13 cellular contexts compared by ENCODE assay signal in genomic region chr19:11265177-11265784, GRCh38. TPM values are rescaled to one million over a fixed set of nuclear protein-coding genes. Genes with fewer than 3 reads are reported as not detected.
DNase-seq lines count a peak whose midpoint lies in the region; ATAC-seq and TF ChIP-seq lines count a peak whose summit lies in the region.
"Had no signal": no experiment of that assay in that cellular context is flagged by ENCODE, and none has a peak within 500 bp of the region (broad histone marks: within the 10 kb centered on the region; RNA-seq: fewer than 3 reads in every experiment).

No MANE protein-coding gene starts in this region.

- H2BK5ac ChIP-seq in mesenchymal stem cell (ENCODE audit: low read depth, low read length, poor library complexity, severe bottlenecking): no peak overlapping the region

- H3K9me3 ChIP-seq in HEK293 (ENCODE audit: control insufficient read depth, insufficient read depth, low read depth, low read length): no peaks in the 10 kb centered on the region
- no peaks in the 10 kb centered on the region for H3K9me3 ChIP-seq in body of pancreas
- H3K9me3 ChIP-seq in mesenchymal stem cell (ENCODE audit: control insufficient read depth, low read length): no peaks in the 10 kb centered on the region
- H3K9me3 ChIP-seq in spleen: no peaks in the 10 kb centered on the region
- H3K9me3 ChIP-seq: psoas muscle had no signal

- CTCF ChIA-PET in HEK293 (lab: Yijun Ruan, JAX): interaction anchor here (0.6 to 1.2 kb wide), 3 partner anchors 25 to 217 kb away, joined by 3 read pairs; no protein-coding TSS in a partner anchor

- H3K4ac ChIP-seq in mesenchymal stem cell (ENCODE audit: low read depth in 1 of 2, low read length in 2 of 2): no peak overlapping the region

- no peak overlapping the region for H3K27ac ChIP-seq in HEK293 (ENCODE audit: extremely low read depth, low read depth, low read length)
- H3K27ac ChIP-seq in body of pancreas: peak overlapping the region; percentile 9 to 61 (median 30)
- no peak overlapping the region for H3K27ac ChIP-seq in mesenchymal stem cell (ENCODE audit: low read length, poor library complexity, severe bottlenecking)
- peak overlapping the region in 6 of 8 donors; percentile 41 to 65 (median 56) for H3K27ac ChIP-seq in spleen
- H3K27ac ChIP-seq: psoas muscle had no signal

- H3K27me3 ChIP-seq in body of pancreas: no peaks in the 10 kb centered on the region
- H3K27me3 ChIP-seq in mesenchymal stem cell (ENCODE audit: control insufficient read depth in 1 of 2, insufficient read depth in 1 of 2, low read length in 2 of 2): peaks cover 0 to 3% of the 10 kb centered on the region in 2 experiments
- H3K27me3 ChIP-seq in spleen (replicated peaks in 1 of 7): peaks cover 0 to 65% (median 0%) of the 10 kb centered on the region in 7 donors

- H3K4me3 ChIP-seq in HEK293 (ENCODE audit: low read depth, low read length) (no peak overlapping the region), body of pancreas (no peak overlapping the region), mesenchymal stem cell (ENCODE audit: insufficient read depth in 1 of 2, low read depth in 1 of 2, low read length in 2 of 2) (no peak overlapping the region), spleen (no peak overlapping the region)
- H3K4me3 ChIP-seq: GM12878, psoas muscle had no signal

- no peaks in the 10 kb centered on the region for H3K36me3 ChIP-seq in HEK293 (ENCODE audit: control insufficient read depth in 2 of 2, insufficient read depth in 1 of 2, low read length in 2 of 2)
- no peaks in the 10 kb centered on the region for H3K36me3 ChIP-seq in body of pancreas (replicated peaks in 1 of 2; ENCODE audit: insufficient read depth in 1 of 2, low read depth in 2 of 2)
- H3K36me3 ChIP-seq in mesenchymal stem cell (ENCODE audit: control insufficient read depth in 1 of 2, insufficient read depth in 2 of 2, low read depth in 1 of 2, low read length in 2 of 2): no peaks in the 10 kb centered on the region
- H3K36me3 ChIP-seq in spleen: no peaks in the 10 kb centered on the region

- H3K14ac ChIP-seq in mesenchymal stem cell (ENCODE audit: low read length in 2 of 2): peak overlapping the region in 1 of 2 experiments; percentile 20

- TF ChIP-seq POLR2A in body of pancreas (IDR thresholded peaks at IDR 0.05): no peak
- TF ChIP-seq POLR2A in spleen (IDR thresholded peaks at IDR 0.05): no peak
- no peak for TF ChIP-seq POLR2A in erythroblast (IDR thresholded peaks at IDR 0.05; ENCODE audit: low read length)

- no peaks in the 10 kb centered on the region; the same call in 1 of the 2 replicates for H3K4me1 ChIP-seq in HEK293 (ENCODE audit: control insufficient read depth, insufficient read depth, low read length)
- peaks cover 27% of the 10 kb centered on the region for H3K4me1 ChIP-seq in body of pancreas
- peaks cover 21% of the 10 kb centered on the region for H3K4me1 ChIP-seq in mesenchymal stem cell (ENCODE audit: control insufficient read depth, insufficient read depth, low read depth, low read length)
- peaks cover 0 to 55% (median 40%) of the 10 kb centered on the region in 6 donors for H3K4me1 ChIP-seq in spleen
- H3K4me1 ChIP-seq: psoas muscle had no signal

- no peak overlapping the region for H3K23ac ChIP-seq in mesenchymal stem cell (ENCODE audit: low read length in 2 of 2)

- H2BK12ac ChIP-seq in mesenchymal stem cell (ENCODE audit: low read length in 2 of 2): peak overlapping the region; percentile 12 to 69

- no peak overlapping the region for H3K9ac ChIP-seq in mesenchymal stem cell (ENCODE audit: low read length)

- no peak overlapping the region for H4K8ac ChIP-seq in mesenchymal stem cell (ENCODE audit: low read length)

- no peak overlapping the region for H2AK5ac ChIP-seq in mesenchymal stem cell (ENCODE audit: low read length, severe bottlenecking)

- H3K18ac ChIP-seq in mesenchymal stem cell (ENCODE audit: low read depth in 1 of 2, low read length in 2 of 2): no peak overlapping the region

- no peak overlapping the region for H4K91ac ChIP-seq in mesenchymal stem cell (ENCODE audit: low read length)

- H2AFZ ChIP-seq in mesenchymal stem cell (ENCODE audit: low read depth, low read length): no peak overlapping the region

- H2BK15ac ChIP-seq in mesenchymal stem cell (ENCODE audit: low read depth, poor library complexity, severe bottlenecking): peak overlapping the region; percentile 49

- ATAC-seq in body of pancreas: no peak

- peaks cover 10% of the 10 kb centered on the region for H3K79me1 ChIP-seq in mesenchymal stem cell (replicated peaks; ENCODE audit: low read length, poor library complexity, severe bottlenecking)

- no peak overlapping the region for H2BK120ac ChIP-seq in mesenchymal stem cell (ENCODE audit: low read depth, low read length)

- DNase-seq in body of pancreas (no peak), mesenchymal stem cell (no peak), spleen (no peak), NCI-H146 treated with DMSO at 0.1 percent for 48 hours (lab: John Stamatoyannopoulos, UW; ENCODE audit: unreplicated experiment) (no peak), erythroblast (lab: John Stamatoyannopoulos, UW) (no peak), cerebellar nuclear complex (lab: John Stamatoyannopoulos, UW) (no peak)
- no peak for DNase-seq in activated effector memory CD4-positive, alpha-beta T cell treated with Interleukin-2 at 50 U/mL for 16 hours
- DNase-seq: psoas muscle; stimulated activated CD4-positive, alpha-beta T cell treated with anti-CD3 and anti-CD28 coated beads, Interleukin-4, amount 100 ng/mL, for 24 hours had no signal

- 62 to 80% methylated on average over 3 to 6 of the region's 6 CpGs for WGBS in body of pancreas, 2 donors
- 88% methylated on average over 6 of the region's 6 CpGs for WGBS in mesenchymal stem cell
- 80 to 91% (median 84%) methylated on average over 5 to 6 of the region's 6 CpGs for WGBS in spleen, 5 donors

- POLR2A ChIA-PET in HEK293 (lab: Yijun Ruan, JAX): no interaction called here

- H3K4me2 ChIP-seq in mesenchymal stem cell (ENCODE audit: low read length, poor library complexity, severe bottlenecking): no peak overlapping the region

- TF ChIP-seq CTCF in HEK293 (tag by site-specific recombination; IDR thresholded peaks at IDR 0.05): no peak
- TF ChIP-seq CTCF in body of pancreas (IDR thresholded peaks at IDR 0.05): no peak
- no peak for TF ChIP-seq CTCF in spleen (IDR thresholded peaks at IDR 0.05 in 8 of 11, conservative IDR thresholded peaks at IDR 0.05 in 3 of 11)

- intact Hi-C loops in body of pancreas (cut with DNase I): no loop called here
- intact Hi-C loops in spleen (cut with DNase I; ENCODE audit: low total_unique reads): no loop called here

TF ChIP-seq in HEK293, 187 proteins besides CTCF, POLR2A, EP300 and RAD21:
- TF ChIP-seq ZNF112 (tag by site-specific recombination; IDR thresholded peaks at IDR 0.05): no peak
- no peak for TF ChIP-seq ZNF513 (tag by site-specific recombination; IDR thresholded peaks at IDR 0.05)
- TF ChIP-seq ZNF596 (tag by site-specific recombination; IDR thresholded peaks at IDR 0.05): no peak
- TF ChIP-seq ZNF324 (tag by site-specific recombination; IDR thresholded peaks at IDR 0.05): no peak
- TF ChIP-seq ZNF768 (tag by site-specific recombination; IDR thresholded peaks at IDR 0.05): 0 out of 2 replicates have a peak, but pooled peaks have one; percentile 60
- no peak for TF ChIP-seq ZNF311 (tag by site-specific recombination; IDR thresholded peaks at IDR 0.05; ENCODE audit: borderline replicate concordance)
- no peak for TF ChIP-seq ZBTB21 (tag by site-specific recombination; IDR thresholded peaks at IDR 0.05)

RNA-seq across cellular contexts. Expression of gene DOCK6, which starts 3.0 kb away (rescaled TPM):
- 10 to 100 TPM; 77.1 to 89.2 TPM for total RNA-seq in body of pancreas
- 16.4 TPM for polyA plus RNA-seq in mesenchymal stem cell (2013, experiment 1 of 2)
- 16.0 TPM for polyA plus RNA-seq in mesenchymal stem cell (2013, experiment 2 of 2)
- 100 to 1,000 TPM in 1 of 7 donors, 10 to 100 TPM in 6; 26.2 to 105 (median 57.3) TPM for total RNA-seq in spleen
- 10 to 100 TPM; 12.5 to 45.8 (median 40.2) TPM for polyA plus RNA-seq in spleen

RNA-seq across cellular contexts. Expression of gene ANGPTL8, which starts 25.9 kb away (rescaled TPM):
- total RNA-seq in body of pancreas: not detected
- 0.18 TPM for polyA plus RNA-seq in mesenchymal stem cell (2013, experiment 1 of 2)
- polyA plus RNA-seq in mesenchymal stem cell (2013, experiment 2 of 2): not detected
- total RNA-seq in spleen: not detected
- polyA plus RNA-seq in spleen: under 1 TPM in 1 of 3 donors, not detected in 2; 0.30 TPM
- total RNA-seq: GM12878 had no signal
- polyA plus RNA-seq: CD14-positive monocyte, GM12878 had no signal

RNA-seq across cellular contexts. Expression of gene TSPAN16, which starts 30.7 kb away (rescaled TPM):
- not detected for total RNA-seq in body of pancreas
- not detected for polyA plus RNA-seq in mesenchymal stem cell (2013, experiment 1 of 2)
- polyA plus RNA-seq in mesenchymal stem cell (2013, experiment 2 of 2): not detected
- not detected for total RNA-seq in spleen
- not detected for polyA plus RNA-seq in spleen
- total RNA-seq: GM12878, mesenteric fat pad, psoas muscle had no signal
- polyA plus RNA-seq: GM12878, psoas muscle had no signal

Comparison
In these comparisons a context has a peak if more than half of its experiments do, and no peak if none do; other contexts are left out.
1. H3K27ac ChIP-seq: peak in body of pancreas (4 of 4) and spleen (6 of 8); none in HEK293 (single experiment) and mesenchymal stem cell (single experiment).